8 cellular contexts compared by ENCODE assay signal in genomic region chr20:51022227-51022802, GRCh38. TPM values are rescaled to one million over a fixed set of nuclear protein-coding genes. Genes with fewer than 3 reads are reported as not detected.
DNase-seq lines count a peak whose midpoint lies in the region; ATAC-seq, FAIRE-seq and TF ChIP-seq lines count a peak whose summit lies in the region.

No MANE protein-coding gene starts in this region.

- H3K4me1 ChIP-seq in keratinocyte (ENCODE audit: control insufficient read depth, extremely low read depth, insufficient read depth, low read length) (peaks cover 17% of the 10 kb centered on the region), stomach smooth muscle (ENCODE audit: control insufficient read depth, insufficient read depth, low read length) (peaks cover 16% of the 10 kb centered on the region)

- intact Hi-C loops in activated CD4-positive, alpha-beta T cell treated with anti-CD3 and anti-CD28 coated beads, Interleukin-2, amount 10 ng/mL, durations not matched to agents 24 days and 14 days (cut with micrococcal nuclease) = no loop called here

- no peak overlapping the region for H3K27ac ChIP-seq in keratinocyte (ENCODE audit: control insufficient read depth, insufficient read depth, low read length)
- H3K27ac ChIP-seq in stomach smooth muscle (ENCODE audit: low read length) = no peak overlapping the region

- H3K4me3 ChIP-seq in astrocyte of the spinal cord (ENCODE audit: low read depth, low read length) (peak overlapping the region; percentile 78), keratinocyte (ENCODE audit: control insufficient read depth in 2 of 3, extremely low read depth in 1 of 3, insufficient read depth in 2 of 3, low read depth in 1 of 3, low read length in 3 of 3) (peak overlapping the region; percentile 64 to 66 (median 64)), stomach smooth muscle (ENCODE audit: low read length in 2 of 2) (peak overlapping the region; percentile 31 to 72)

- H3K4me3 Mint-ChIP-seq in activated CD4-positive, alpha-beta T cell treated with anti-CD3 and anti-CD28 coated beads, Interleukin-2, amount 10 ng/mL, durations not matched to agents 24 days and 14 days = peak overlapping the region; percentile 76

- no peaks in the 10 kb centered on the region for H3K9me3 Mint-ChIP-seq in activated CD4-positive, alpha-beta T cell treated with anti-CD3 and anti-CD28 coated beads, Interleukin-2, amount 10 ng/mL, durations not matched to agents 24 days and 14 days

- H3K9ac ChIP-seq in keratinocyte (ENCODE audit: control insufficient read depth, extremely low read depth, insufficient read depth, low read length) = peak overlapping the region; percentile 65
- H3K9ac ChIP-seq in stomach smooth muscle (ENCODE audit: low read length in 2 of 2) = peak overlapping the region; percentile 2 to 42

- dilution Hi-C loops in keratinocyte (cut with MboI; ENCODE audit: extremely low pct_ligation_motif_present, low sequenced_read_pairs) = no loop called here

- H3K36me3 ChIP-seq in keratinocyte (ENCODE audit: control insufficient read depth in 2 of 2, extremely low read depth in 1 of 2, insufficient read depth in 2 of 2, low read length in 2 of 2) (no peaks in the 10 kb centered on the region), stomach smooth muscle (ENCODE audit: control insufficient read depth in 2 of 2, insufficient read depth in 2 of 2, low read length in 2 of 2) (no peaks in the 10 kb centered on the region)

- H3K27me3 ChIP-seq in keratinocyte (ENCODE audit: control insufficient read depth, extremely low read depth, insufficient read depth, low read length) (peaks cover 30% of the 10 kb centered on the region), stomach smooth muscle (ENCODE audit: control insufficient read depth in 1 of 2, insufficient read depth in 2 of 2, low read length in 2 of 2) (peaks cover 5 to 10% of the 10 kb centered on the region in 2 donors)

- H3K9me3 ChIP-seq in keratinocyte (ENCODE audit: control insufficient read depth, low read depth, low read length) (no peaks in the 10 kb centered on the region), stomach smooth muscle (ENCODE audit: control insufficient read depth in 2 of 2, low read length in 2 of 2) (no peaks in the 10 kb centered on the region)

- H3K27ac Mint-ChIP-seq in activated CD4-positive, alpha-beta T cell treated with anti-CD3 and anti-CD28 coated beads, Interleukin-2, amount 10 ng/mL, durations not matched to agents 24 days and 14 days = no peak overlapping the region

- no peaks in the 10 kb centered on the region for H3K36me3 Mint-ChIP-seq in activated CD4-positive, alpha-beta T cell treated with anti-CD3 and anti-CD28 coated beads, Interleukin-2, amount 10 ng/mL, durations not matched to agents 24 days and 14 days (ENCODE audit: low read depth)

- H3K4me1 Mint-ChIP-seq in activated CD4-positive, alpha-beta T cell treated with anti-CD3 and anti-CD28 coated beads, Interleukin-2, amount 10 ng/mL, durations not matched to agents 24 days and 14 days = peaks cover 8% of the 10 kb centered on the region

- H3K4me2 ChIP-seq in keratinocyte (ENCODE audit: control insufficient read depth, extremely low read depth, insufficient read depth, low read depth, low read length) = peak overlapping the region; percentile 79

- H3K79me2 ChIP-seq in keratinocyte (ENCODE audit: control insufficient read depth, insufficient read depth, low read length) = no peaks in the 10 kb centered on the region

- in situ Hi-C loops in astrocyte of the spinal cord (cut with HindIII; ENCODE audit: low sequenced_read_pairs) = no loop called here

- peak overlapping the region; percentile 46 for H2AFZ ChIP-seq in keratinocyte (ENCODE audit: control insufficient read depth, low read length)

- TF ChIP-seq CTCF in astrocyte of the spinal cord (IDR thresholded peaks at IDR 0.05; ENCODE audit: low read depth, low read length) = no peak
- TF ChIP-seq CTCF in keratinocyte (optimal IDR thresholded peaks at IDR 0.05 in 1 of 3, IDR thresholded peaks at IDR 0.05 in 1 of 3, conservative IDR thresholded peaks at IDR 0.05 in 1 of 3; ENCODE audit: extremely low read depth in 1 of 3, insufficient read depth in 2 of 3, low read length in 3 of 3) = no peak

- no peak for DNase-seq in activated CD4-positive, alpha-beta T cell treated with anti-CD3 and anti-CD28 coated beads, Interleukin-2, amount 10 ng/mL, durations not matched to agents 24 days and 14 days
- DNase-seq in activated CD4-positive, alpha-beta T cell treated with anti-CD3 and anti-CD28 coated beads, Interleukin-2, amount 50 U/mL, for 4 hours = no peak
- DNase-seq in astrocyte of the spinal cord (ENCODE audit: low read depth, low spot score) (no peak), keratinocyte (ENCODE audit: low read depth, low spot score) (no peak)

- no peak for ATAC-seq in GM18868 (IDR thresholded peaks at IDR 0.05; ENCODE audit: unreplicated experiment)
- ATAC-seq in GM21825 (IDR thresholded peaks at IDR 0.05; ENCODE audit: unreplicated experiment) = no peak
- ATAC-seq in GM18519 (IDR thresholded peaks at IDR 0.05; ENCODE audit: low FRiP score, unreplicated experiment) = no peak

- H4K20me1 ChIP-seq in keratinocyte (ENCODE audit: control insufficient read depth, extremely low read depth, insufficient read depth, low read length) = no peaks in the 10 kb centered on the region

- H3K27me3 Mint-ChIP-seq in activated CD4-positive, alpha-beta T cell treated with anti-CD3 and anti-CD28 coated beads, Interleukin-2, amount 10 ng/mL, durations not matched to agents 24 days and 14 days = peaks cover 67% of the 10 kb centered on the region

- H3K9me1 ChIP-seq in keratinocyte (ENCODE audit: control insufficient read depth, extremely low read depth, insufficient read depth, low read length) = peaks cover 3% of the 10 kb centered on the region

- FAIRE-seq in keratinocyte (lab: Jason Lieb, UNC) = no peak

RNA-seq across cellular contexts. Expression of gene KCNG1, which starts 0.6 kb away (rescaled TPM):
- total RNA-seq in activated CD4-positive, alpha-beta T cell treated with anti-CD3 and anti-CD28 coated beads, Interleukin-2, amount 10 ng/mL, durations not matched to agents 24 days and 14 days = 9.8 and 12.3 TPM in 2 replicates
- polyA plus RNA-seq in keratinocyte = 2.3 to 4.6 TPM (median 2.5 TPM) in 3 replicates
- 12.0 TPM for polyA plus RNA-seq in keratinocyte (2011; ENCODE audit: low read depth)
- 3.1 and 4.9 TPM in 2 replicates for polyA plus RNA-seq in keratinocyte (2011; cell fraction: cytosol; rRNA removed)
- 3.8 and 4.3 TPM in 2 replicates for polyA plus RNA-seq in keratinocyte (2011; cell fraction: nucleus; rRNA removed)
- 2.7 and 24.5 TPM in 2 replicates for polyA plus RNA-seq in keratinocyte (2012; ENCODE audit: low replicate concordance)
- polyA minus RNA-seq in keratinocyte = 1.7 to 3.1 TPM (median 3.0 TPM) in 3 replicates
- polyA minus RNA-seq in keratinocyte (2011; cell fraction: cytosol; rRNA and poly(A)+ RNA removed) = 11.9 TPM
- 1.5 and 3.2 TPM in 2 replicates for polyA minus RNA-seq in keratinocyte (2011; cell fraction: nucleus; rRNA and poly(A)+ RNA removed)
